ENCODE assay signal across 23 cellular contexts in genomic region chr12:26799741-26800140, GRCh38. TPM values are rescaled to one million over a fixed set of nuclear protein-coding genes. Genes with fewer than 3 reads are reported as not detected.
DNase-seq lines count a peak whose midpoint lies in the region; ATAC-seq, FAIRE-seq and TF ChIP-seq lines count a peak whose summit lies in the region.
"Had no signal": no experiment of that assay in that cellular context is flagged by ENCODE, and none has a peak within 500 bp of the region (broad histone marks: within the 10 kb centered on the region; RNA-seq: fewer than 3 reads in every experiment).

No MANE protein-coding gene starts in this region.

- H3K9me3 ChIP-seq in Karpas-422 (ENCODE audit: low read length) (no peaks in the 10 kb centered on the region), endothelial cell of umbilical vein (replicated peaks; ENCODE audit: control insufficient read depth, insufficient read depth, low read length) (no peaks in the 10 kb centered on the region)
- H3K9me3 ChIP-seq: body of pancreas, neutrophil, tibial nerve had no signal

- peaks cover 49% of the 10 kb centered on the region for H3K4me1 Mint-ChIP-seq in activated naive CD4-positive, alpha-beta T cell treated with anti-CD3 and anti-CD28 coated beads, Interleukin-2, amount 50 U/mL, for 24 hours
- peaks cover 36% of the 10 kb centered on the region for H3K4me1 Mint-ChIP-seq in stimulated activated memory B cell treated with anti-CD40 and anti-IgM and Interleukin-4, amounts not matched to agents 10 μg/mL and 1 μg/mL and 100 μg/mL, for 72 hours

- H3K79me2 ChIP-seq in Karpas-422 (ENCODE audit: low read length) (peaks cover 93% of the 10 kb centered on the region), endothelial cell of umbilical vein (ENCODE audit: control insufficient read depth, insufficient read depth, low read length) (peaks cover 37% of the 10 kb centered on the region)

- no peak for TF ChIP-seq CTCF in endothelial cell of umbilical vein (IDR thresholded peaks at IDR 0.05; ENCODE audit: extremely low read depth in 1 of 2, insufficient read depth in 1 of 2, low read depth in 1 of 2, low read length in 2 of 2)

- no peaks in the 10 kb centered on the region for H4K20me1 ChIP-seq in Karpas-422 (ENCODE audit: insufficient read depth, low read depth, low read length)
- H4K20me1 ChIP-seq in endothelial cell of umbilical vein (replicated peaks; ENCODE audit: control insufficient read depth, extremely low read depth, insufficient read depth, low read length): no peaks in the 10 kb centered on the region

- H3K4me2 ChIP-seq in Karpas-422 (ENCODE audit: low read depth, low read length, poor library complexity, severe bottlenecking): peak overlapping the region; percentile 37
- no peak overlapping the region for H3K4me2 ChIP-seq in endothelial cell of umbilical vein (ENCODE audit: insufficient read depth, low read length)

- intact Hi-C loops in endothelial cell of umbilical vein (cut with micrococcal nuclease): no loop called here

- peak overlapping the region; percentile 76 for H3K27ac Mint-ChIP-seq in activated naive CD4-positive, alpha-beta T cell treated with anti-CD3 and anti-CD28 coated beads, Interleukin-2, amount 50 U/mL, for 24 hours
- peak overlapping the region; percentile 28 for H3K27ac Mint-ChIP-seq in stimulated activated memory B cell treated with anti-CD40 and anti-IgM and Interleukin-4, amounts not matched to agents 10 μg/mL and 1 μg/mL and 100 μg/mL, for 72 hours
- H3K27ac Mint-ChIP-seq: activated CD4-positive, alpha-beta T cell treated with anti-CD3 and anti-CD28 coated beads, Interleukin-2, amount 10 ng/mL, durations not matched to agents 7 days and 5 days; stimulated activated naive B cell treated with anti-CD40 and anti-IgM and Interleukin-4, amounts not matched to agents 10 μg/mL and 1 μg/mL and 100 μg/mL, for 72 hours had no signal

- ATAC-seq in stimulated activated memory B cell treated with anti-CD40 and anti-IgM and Interleukin-4, amounts not matched to agents 10 μg/mL and 1 μg/mL and 100 μg/mL, for 72 hours: no peak
- ATAC-seq: body of pancreas, left cardiac atrium had no signal

- no peaks in the 10 kb centered on the region for H3K9me2 ChIP-seq in Karpas-422 (replicated peaks; ENCODE audit: insufficient read depth, low read length)

- H3K27ac ChIP-seq in Karpas-422 (ENCODE audit: low read length) (peak overlapping the region; percentile 18; the same call in 1 of the 2 replicates), endothelial cell of umbilical vein (ENCODE audit: insufficient read depth, low read depth, low read length) (peak overlapping the region; percentile 36)
- H3K27ac ChIP-seq: BLaER1 treated with 17β-estradiol and CSF1 and Interleukin-3, amounts not matched to agents 10 nM and 100 nM; body of pancreas; epithelial cell of prostate; neutrophil; tibial nerve had no signal

- no peaks in the 10 kb centered on the region for H3K9me1 ChIP-seq in endothelial cell of umbilical vein (replicated peaks; ENCODE audit: control insufficient read depth, extremely low read depth, insufficient read depth, low read length)

- CTCF ChIA-PET in endothelial cell of umbilical vein (lab: Charles Lee): interaction anchor here (1.0 to 1.6 kb wide), 2 partner anchors 11 to 85 kb away, joined by 3 read pairs; no protein-coding TSS in a partner anchor

- no peak for FAIRE-seq in endothelial cell of umbilical vein (lab: Jason Lieb, UNC)
- FAIRE-seq: A204.1, frontal cortex had no signal

- H3K4me3 Mint-ChIP-seq in activated naive CD4-positive, alpha-beta T cell treated with anti-CD3 and anti-CD28 coated beads, Interleukin-2, amount 50 U/mL, for 24 hours: no peak overlapping the region
- no peak overlapping the region for H3K4me3 Mint-ChIP-seq in stimulated activated memory B cell treated with anti-CD40 and anti-IgM and Interleukin-4, amounts not matched to agents 10 μg/mL and 1 μg/mL and 100 μg/mL, for 72 hours
- H3K4me3 Mint-ChIP-seq: activated CD4-positive, alpha-beta T cell treated with anti-CD3 and anti-CD28 coated beads, Interleukin-2, amount 10 ng/mL, durations not matched to agents 7 days and 5 days; stimulated activated naive B cell treated with anti-CD40 and anti-IgM and Interleukin-4, amounts not matched to agents 10 μg/mL and 1 μg/mL and 100 μg/mL, for 72 hours had no signal

- H3K27me3 ChIP-seq in Karpas-422 (ENCODE audit: low read length) (no peaks in the 10 kb centered on the region), endothelial cell of umbilical vein (ENCODE audit: control insufficient read depth in 2 of 2, insufficient read depth in 2 of 2, low read length in 2 of 2) (no peaks in the 10 kb centered on the region), H7 (ENCODE audit: control insufficient read depth, insufficient read depth, low read length) (no peaks in the 10 kb centered on the region)
- H3K27me3 ChIP-seq: BLaER1 treated with 17β-estradiol and CSF1 and Interleukin-3, amounts not matched to agents 10 nM and 100 nM; body of pancreas; neutrophil; tibial nerve had no signal

- H3K9me3 Mint-ChIP-seq in activated naive CD4-positive, alpha-beta T cell treated with anti-CD3 and anti-CD28 coated beads, Interleukin-2, amount 50 U/mL, for 24 hours: no peaks in the 10 kb centered on the region
- no peaks in the 10 kb centered on the region for H3K9me3 Mint-ChIP-seq in stimulated activated memory B cell treated with anti-CD40 and anti-IgM and Interleukin-4, amounts not matched to agents 10 μg/mL and 1 μg/mL and 100 μg/mL, for 72 hours

- H3K9ac ChIP-seq in Karpas-422 (ENCODE audit: low read length) (no peak overlapping the region), endothelial cell of umbilical vein (replicated peaks; ENCODE audit: extremely low read depth, insufficient read depth, low read length) (no peak overlapping the region)
- H3K9ac ChIP-seq: BLaER1 treated with 17β-estradiol and CSF1 and Interleukin-3, amounts not matched to agents 10 nM and 100 nM had no signal

- H3K4me1 ChIP-seq in Karpas-422 (ENCODE audit: low read length): peaks cover 33% of the 10 kb centered on the region
- peaks cover 16% of the 10 kb centered on the region for H3K4me1 ChIP-seq in endothelial cell of umbilical vein (ENCODE audit: control insufficient read depth, extremely low read depth, insufficient read depth, low read length)

- TF ChIP-seq POLR2A in endothelial cell of umbilical vein (IDR thresholded peaks at IDR 0.05; ENCODE audit: low read depth, low read length): no peak

- peaks cover 6% of the 10 kb centered on the region for H3K36me3 Mint-ChIP-seq in activated naive CD4-positive, alpha-beta T cell treated with anti-CD3 and anti-CD28 coated beads, Interleukin-2, amount 50 U/mL, for 24 hours
- peaks cover 13% of the 10 kb centered on the region for H3K36me3 Mint-ChIP-seq in stimulated activated memory B cell treated with anti-CD40 and anti-IgM and Interleukin-4, amounts not matched to agents 10 μg/mL and 1 μg/mL and 100 μg/mL, for 72 hours

- dilution Hi-C loops in endothelial cell of umbilical vein (cut with MboI; ENCODE audit: extremely low pct_ligation_motif_present, low sequenced_read_pairs): no loop called here

- H3K27me3 Mint-ChIP-seq in activated naive CD4-positive, alpha-beta T cell treated with anti-CD3 and anti-CD28 coated beads, Interleukin-2, amount 50 U/mL, for 24 hours: no peaks in the 10 kb centered on the region
- no peaks in the 10 kb centered on the region for H3K27me3 Mint-ChIP-seq in stimulated activated memory B cell treated with anti-CD40 and anti-IgM and Interleukin-4, amounts not matched to agents 10 μg/mL and 1 μg/mL and 100 μg/mL, for 72 hours
- H3K27me3 Mint-ChIP-seq: activated CD4-positive, alpha-beta T cell treated with anti-CD3 and anti-CD28 coated beads, Interleukin-2, amount 10 ng/mL, durations not matched to agents 7 days and 5 days; stimulated activated naive B cell treated with anti-CD40 and anti-IgM and Interleukin-4, amounts not matched to agents 10 μg/mL and 1 μg/mL and 100 μg/mL, for 72 hours had no signal

- POLR2A ChIA-PET in endothelial cell of umbilical vein (lab: Charles Lee): no interaction called here

- no peak for DNase-seq in activated naive CD4-positive, alpha-beta T cell (lab: John Stamatoyannopoulos, UW)
- DNase-seq in Karpas-422 (no peak), endothelial cell of umbilical vein (ENCODE audit: low read depth, low spot score) (peak; percentile 18), DMS79 (lab: John Stamatoyannopoulos, UW) (no peak), NCI-H1105 treated with DMSO at 0.1 percent for 48 hours (lab: John Stamatoyannopoulos, UW) (no peak), H7 (no peak)
- DNase-seq: activated CD4-positive, alpha-beta T cell treated with anti-CD3 and anti-CD28 coated beads, Interleukin-2, amount 10 ng/mL, durations not matched to agents 7 days and 5 days; activated CD8-positive, alpha-beta memory T cell treated with anti-CD3 and anti-CD28 coated beads, Interleukin-2, amount 50 U/mL, for 48 hours; body of pancreas; left cardiac atrium; midbrain; NCI-H1694 treated with DMSO at 0.1 percent for 48 hours; NCI-H2227 treated with DMSO at 0.1 percent for 48 hours; stimulated activated CD4-positive, alpha-beta T cell treated with anti-CD3 and anti-CD28 coated beads, Interleukin-15, amount 100 ng/mL, for 24 hours; stimulated activated naive B cell treated with anti-CD40 and anti-IgM and Interleukin-4, amounts not matched to agents 10 μg/mL and 1 μg/mL and 100 μg/mL, for 72 hours had no signal

- BruUV-seq in endothelial cell of umbilical vein (replicated peaks; lab: Mats Ljungman, UMichigan): no TSS peak

- H3K4me3 ChIP-seq in Karpas-422 (ENCODE audit: low read length) (no peak overlapping the region), endothelial cell of umbilical vein (replicated peaks in 1 of 3; ENCODE audit: insufficient read depth in 1 of 3, low read depth in 1 of 3, low read length in 3 of 3) (no peak overlapping the region), H7 (ENCODE audit: insufficient read depth, low read depth, low read length) (no peak overlapping the region)
- H3K4me3 ChIP-seq: BLaER1 treated with 17β-estradiol and CSF1 and Interleukin-3, amounts not matched to agents 10 nM and 100 nM; body of pancreas; tibial nerve had no signal

- no peaks in the 10 kb centered on the region; the same call in 1 of the 2 replicates for H3K36me3 ChIP-seq in Karpas-422 (ENCODE audit: insufficient read depth, low read length)
- peaks cover 0 to 2% of the 10 kb centered on the region in 2 experiments for H3K36me3 ChIP-seq in endothelial cell of umbilical vein (ENCODE audit: control insufficient read depth in 2 of 2, extremely low read depth in 1 of 2, insufficient read depth in 2 of 2, low read length in 2 of 2)
- no peaks in the 10 kb centered on the region; the same call in none of the 2 replicates for H3K36me3 ChIP-seq in H7 (replicated peaks; ENCODE audit: control insufficient read depth, insufficient read depth, low read length)
- H3K36me3 ChIP-seq: neutrophil, tibial nerve had no signal

- no peak overlapping the region for H2AFZ ChIP-seq in Karpas-422 (ENCODE audit: low read length)
- H2AFZ ChIP-seq in endothelial cell of umbilical vein (ENCODE audit: low read depth, low read length): no peak overlapping the region

RNA-seq across cellular contexts. Expression of gene ITPR2, which starts 33.3 kb away (rescaled TPM):
- 80.0 and 128 TPM in 2 replicates for total RNA-seq in Karpas-422 (2014; rRNA removed; shearing (Covaris generic); ENCODE audit: low replicate concordance)
- total RNA-seq in endothelial cell of umbilical vein: 86.8 and 88.5 TPM in 2 replicates
- 8.7 and 16.2 TPM in 2 replicates for polyA plus RNA-seq in endothelial cell of umbilical vein
- 16.2 and 17.4 TPM in 2 replicates for polyA plus RNA-seq in endothelial cell of umbilical vein (2011; cell fraction: cytosol; rRNA removed)
- 41.9 and 52.4 TPM in 2 replicates for polyA plus RNA-seq in endothelial cell of umbilical vein (2011; cell fraction: nucleus; rRNA removed)
- 72.6 and 81.9 TPM in 2 replicates for polyA plus RNA-seq in endothelial cell of umbilical vein (2012)
- 136 and 148 TPM in 2 replicates for polyA minus RNA-seq in endothelial cell of umbilical vein
- polyA minus RNA-seq in endothelial cell of umbilical vein (2011; cell fraction: cytosol; rRNA and poly(A)+ RNA removed): 18.2 TPM
- 292 and 418 TPM in 2 replicates for polyA minus RNA-seq in endothelial cell of umbilical vein (2011; cell fraction: nucleus; rRNA and poly(A)+ RNA removed)
- total RNA-seq in H7 (2014; rRNA removed; shearing (Covaris generic)): 9.4 and 11.4 TPM in 2 replicates
